8 cellular contexts compared by ENCODE assay signal in genomic region chr1:42952353-42953001, GRCh38. TPM values are rescaled to one million over a fixed set of nuclear protein-coding genes. Genes with fewer than 3 reads are reported as not detected.
A peak's percentile ranks its signal among the peaks of the same experiment; 100 is the strongest.
DNase-seq lines count a peak whose midpoint lies in the region; ATAC-seq and TF ChIP-seq lines count a peak whose summit lies in the region.

No MANE protein-coding gene starts in this region.

- no peak overlapping the region for H3K4me3 Mint-ChIP-seq in activated CD4-positive, alpha-beta memory T cell treated with anti-CD3 and anti-CD28 coated beads for 36 hours

- peaks cover 23% of the 10 kb centered on the region for H3K4me1 ChIP-seq in mucosa of descending colon (ENCODE audit: low read depth)

- H3K4me1 Mint-ChIP-seq in activated CD4-positive, alpha-beta memory T cell treated with anti-CD3 and anti-CD28 coated beads for 36 hours (ENCODE audit: low read depth), result peaks cover 82% of the 10 kb centered on the region

- H3K9me3 ChIP-seq in mucosa of descending colon, result no peaks in the 10 kb centered on the region

- CTCF ChIA-PET in activated CD4-positive, alpha-beta memory T cell treated with anti-CD3 and anti-CD28 coated beads for 36 hours (lab: Charles Lee), result interaction anchor here (1.2 to 1.9 kb wide), 2 partner anchors 29 to 40 kb away, joined by 3 to 6 read pairs; no protein-coding TSS in a partner anchor

- H3K9me3 Mint-ChIP-seq in activated CD4-positive, alpha-beta memory T cell treated with anti-CD3 and anti-CD28 coated beads for 36 hours, result no peaks in the 10 kb centered on the region

- no peak for TF ChIP-seq CTCF in mucosa of descending colon (IDR thresholded peaks at IDR 0.05)

- no peak for DNase-seq in activated CD4-positive, alpha-beta memory T cell treated with anti-CD3 and anti-CD28 coated beads for 36 hours
- DNase-seq in mucosa of descending colon (no peak), NCI-H2081 (lab: John Stamatoyannopoulos, UW) (no peak), posterior vena cava (ENCODE audit: low spot score) (no peak), NOMO-1 treated with DMSO at 0.1 percent for 48 hours (lab: John Stamatoyannopoulos, UW; ENCODE audit: unreplicated experiment) (no peak), cerebellum (ENCODE audit: low spot score) (no peak)

- H3K36me3 ChIP-seq in mucosa of descending colon (ENCODE audit: low read depth), result no peaks in the 10 kb centered on the region

- POLR2A ChIA-PET in activated CD4-positive, alpha-beta memory T cell treated with anti-CD3 and anti-CD28 coated beads for 36 hours (lab: Charles Lee), result interaction anchor here (0.9 to 2.1 kb wide), 5 partner anchors 9 to 28 kb away, joined by 3 to 14 read pairs (median 5); no protein-coding TSS in a partner anchor

- intact Hi-C loops in activated CD4-positive, alpha-beta memory T cell treated with anti-CD3 and anti-CD28 coated beads for 36 hours (cut with micrococcal nuclease), result loop anchor here (10.0 kb wide), 1 partner anchor 1682 kb away; no protein-coding TSS in a partner anchor
- intact Hi-C loops in mucosa of descending colon (cut with DNase I, micrococcal nuclease), result no loop called here
- intact Hi-C loops in posterior vena cava (cut with DNase I), result no loop called here

- ATAC-seq in GM19043 (IDR thresholded peaks at IDR 0.05; ENCODE audit: low read depth, unreplicated experiment) (peak; percentile 66), HG02840 (IDR thresholded peaks at IDR 0.05; ENCODE audit: low FRiP score, unreplicated experiment) (peak; percentile 69), mucosa of descending colon (peak; percentile 70)

- no peaks in the 10 kb centered on the region for H3K27me3 Mint-ChIP-seq in activated CD4-positive, alpha-beta memory T cell treated with anti-CD3 and anti-CD28 coated beads for 36 hours

- no peak overlapping the region for H3K4me3 ChIP-seq in mucosa of descending colon

- H3K36me3 Mint-ChIP-seq in activated CD4-positive, alpha-beta memory T cell treated with anti-CD3 and anti-CD28 coated beads for 36 hours, result peaks cover 41% of the 10 kb centered on the region

- peak overlapping the region; percentile 56 for H3K27ac Mint-ChIP-seq in activated CD4-positive, alpha-beta memory T cell treated with anti-CD3 and anti-CD28 coated beads for 36 hours

RNA-seq across cellular contexts. Expression of gene SLC2A1, which starts 6.2 kb away (rescaled TPM):
- total RNA-seq in activated CD4-positive, alpha-beta memory T cell treated with anti-CD3 and anti-CD28 coated beads for 36 hours, result 10 to 100 TPM; 67.6 to 73.6 TPM
- total RNA-seq in mucosa of descending colon (10 to 100 TPM; 36.0 to 81.2 (median 74.3) TPM), posterior vena cava (10 to 100 TPM; 13.0 to 17.7 TPM), cerebellum (50.2 TPM)
